1 cellular context compared by ENCODE assay signal in genomic region chrX:155112171-155112570, GRCh38.
TF ChIP-seq lines count a peak whose summit lies in the region.

No MANE protein-coding gene starts in this region.

TF ChIP-seq in HCT116, 20 proteins besides CTCF, POLR2A, EP300 and RAD21:
- TF ChIP-seq MAX (IDR thresholded peaks at IDR 0.05) (no peak), CEBPB (IDR thresholded peaks at IDR 0.05; ENCODE audit: low read depth) (peak; percentile 48; the same call in 1 of the 2 replicates)
